ENCODE assay signal across 29 cellular contexts in genomic region chr13:109123971-109124370, GRCh38.
DNase-seq lines count a peak whose midpoint lies in the region; FAIRE-seq and TF ChIP-seq lines count a peak whose summit lies in the region.
"Had no signal": no experiment of that assay in that cellular context is flagged by ENCODE, and none has a peak within 500 bp of the region (broad histone marks: within the 10 kb centered on the region; RNA-seq: fewer than 3 reads in every experiment).

No MANE protein-coding gene starts in this region.

- no peaks in the 10 kb centered on the region for H4K20me1 ChIP-seq in H1 (replicated peaks in 1 of 2; ENCODE audit: control insufficient read depth in 1 of 2, insufficient read depth in 2 of 2, low read length in 2 of 2)
- no peaks in the 10 kb centered on the region for H4K20me1 ChIP-seq in hepatocyte (ENCODE audit: insufficient read depth, poor library complexity, severe bottlenecking)

- H3K27ac ChIP-seq in H1 (ENCODE audit: low read depth, low read length) (no peak overlapping the region), neutrophil (peak overlapping the region; percentile 1), hepatocyte (no peak overlapping the region)
- H3K27ac ChIP-seq: coronary artery, GM23248, left lung, tibial artery, vagina had no signal

- H3K14ac ChIP-seq in H1 (ENCODE audit: insufficient read length), result no peak overlapping the region

- no peaks in the 10 kb centered on the region for H3K23me2 ChIP-seq in H1 (ENCODE audit: low read depth, low read length)

- peak; percentile 28 for DNase-seq in SIG-M5 treated with dmso at 0.1 percent for 504 hours (lab: John Stamatoyannopoulos, UW; ENCODE audit: unreplicated experiment)
- no peak for DNase-seq in SIG-M5 (lab: John Stamatoyannopoulos, UW)
- DNase-seq in NB4 (ENCODE audit: low read depth), result peak; percentile 68
- DNase-seq in H1 (ENCODE audit: low read depth in 1 of 2, low spot score in 2 of 2), result no peak
- no peak for DNase-seq in cerebellum (ENCODE audit: low spot score)
- no peak for DNase-seq in GM19239 (ENCODE audit: insufficient read length, low spot score)
- DNase-seq in hepatocyte (ENCODE audit: low spot score), result no peak
- DNase-seq: activated CD4-positive, alpha-beta T cell treated with anti-CD3 and anti-CD28 coated beads for 4 hours; activated effector memory CD4-positive, alpha-beta T cell treated with Interleukin-2 at 50 U/mL for 16 hours; activated naive CD8-positive, alpha-beta T cell treated with anti-CD3 and anti-CD28 coated beads for 36 hours; activated T-cell treated with anti-CD3 and anti-CD28 coated beads, Interleukin-2, amount 50 U/mL, for 1 hour; anterior cingulate cortex; effector memory CD4-positive, alpha-beta T cell; glutamatergic neuron; GM23248; islet precursor cell; KG1; left lung; NCI-H1048; NCI-H1694; NCI-H2171; NCI-H510A treated with DMSO at 0.1 percent for 48 hours; NK-92 treated with Interleukin-12 subunit alpha and Interleukin-12 subunit beta, amount 100 ng/mL, for 24 hours; PC-3; tibial artery had no signal

- no peaks in the 10 kb centered on the region for H3K36me3 ChIP-seq in H1 (ENCODE audit: control insufficient read depth in 2 of 4, insufficient read depth in 4 of 4, low read length in 3 of 4)
- no peaks in the 10 kb centered on the region for H3K36me3 ChIP-seq in neutrophil
- H3K36me3 ChIP-seq in hepatocyte (replicated peaks; ENCODE audit: insufficient read depth, low read depth), result no peaks in the 10 kb centered on the region
- H3K36me3 ChIP-seq: left lung, tibial artery, vagina had no signal

- H3K79me2 ChIP-seq in H1 (ENCODE audit: control insufficient read depth in 1 of 2, insufficient read depth in 2 of 2, low read length in 2 of 2) (no peaks in the 10 kb centered on the region), hepatocyte (no peaks in the 10 kb centered on the region)

- POLR2A ChIA-PET in H1 (lab: Charles Lee; ENCODE audit: partially characterized antibody), result no interaction called here

- no peak for TF ChIP-seq EP300 in H1 (IDR thresholded peaks at IDR 0.05; ENCODE audit: borderline replicate concordance in 1 of 2, low read depth in 2 of 2, low read length in 2 of 2)

- CTCF ChIA-PET in H1 (lab: Charles Lee; ENCODE audit: partially characterized antibody), result interaction anchor here (1.2 kb wide), 1 partner anchor 21 kb away, joined by 3 read pairs; no protein-coding TSS in a partner anchor

- H2AFZ ChIP-seq in H1 (ENCODE audit: low read length) (no peak overlapping the region), hepatocyte (no peak overlapping the region)
- H2AFZ ChIP-seq: GM23248 had no signal

- H3K4me2 ChIP-seq in H1 (ENCODE audit: insufficient read depth in 1 of 2, low read depth in 2 of 2, low read length in 2 of 2) (no peak overlapping the region), hepatocyte (no peak overlapping the region)

- H3K79me1 ChIP-seq in H1 (ENCODE audit: low read depth, low read length), result no peaks in the 10 kb centered on the region

- no peak overlapping the region for H4K8ac ChIP-seq in H1 (ENCODE audit: extremely low read depth, insufficient read depth, low read length)

- no peak overlapping the region for H3K4ac ChIP-seq in H1 (replicated peaks; ENCODE audit: insufficient read length, low read depth, low read length)

- H3K4me1 ChIP-seq in H1 (replicated peaks in 1 of 4; ENCODE audit: control insufficient read depth in 3 of 4, insufficient read depth in 4 of 4, low read length in 3 of 4) (peaks cover 0 to 2% (median 0%) of the 10 kb centered on the region in 4 experiments; a peak in 1 of 7 replicates), neutrophil (ENCODE audit: control insufficient read depth in 1 of 2, insufficient read depth in 1 of 2, low read depth in 1 of 2, low read length in 1 of 2) (peaks cover 18 to 21% of the 10 kb centered on the region in 2 experiments), hepatocyte (ENCODE audit: insufficient read depth) (no peaks in the 10 kb centered on the region)
- H3K4me1 ChIP-seq: left lung, tibial artery, vagina had no signal

- H3K23ac ChIP-seq in H1 (ENCODE audit: insufficient read length), result no peak overlapping the region

- WGBS in H1 (ENCODE audit: extremely low coverage in 1 of 2, insufficient coverage in 1 of 2, insufficient read length in 1 of 2, insufficient replicate concordance in 2 of 2, low coverage in 1 of 2, low lambda C conversion rate in 2 of 2, missing lambda C conversion rate in 1 of 2), 2 experiments, result 95% methylated on average over 2 of the region's 2 CpGs; no CpG with 5 or more reads in 1 of the 2 experiments
- WGBS in hepatocyte (ENCODE audit: low lambda C conversion rate, missing lambda C conversion rate), result 68% methylated on average over 2 of the region's 2 CpGs

- H2BK20ac ChIP-seq in H1 (ENCODE audit: low read length), result no peak overlapping the region

- TF ChIP-seq POLR2A in NB4 (IDR thresholded peaks at IDR 0.05; ENCODE audit: extremely low read depth, insufficient read length) (no peak), H1 (IDR thresholded peaks at IDR 0.05; ENCODE audit: control extremely low read depth in 1 of 2, low read depth in 2 of 2, low read length in 2 of 2) (no peak)

- H3K9me3 ChIP-seq in H1 (ENCODE audit: insufficient read depth in 2 of 2, low read depth in 1 of 2, low read length in 1 of 2) (no peaks in the 10 kb centered on the region), neutrophil (no peaks in the 10 kb centered on the region), hepatocyte (ENCODE audit: low read depth) (no peaks in the 10 kb centered on the region)
- H3K9me3 ChIP-seq: left lung, tibial artery, vagina had no signal

- H3K56ac ChIP-seq in H1 (replicated peaks; ENCODE audit: insufficient read length, low read depth, low read length), result no peak overlapping the region

- H4K91ac ChIP-seq in H1 (replicated peaks; ENCODE audit: insufficient read length, low read length), result no peak overlapping the region

- H2AK5ac ChIP-seq in H1 (ENCODE audit: low read depth, low read length), result no peak overlapping the region

- H3K4me3 ChIP-seq in NB4 (ENCODE audit: low read depth, low read length) (no peak overlapping the region), H1 (ENCODE audit: extremely low read depth in 1 of 4, insufficient read depth in 2 of 4, low read depth in 3 of 4, low read length in 4 of 4) (no peak overlapping the region), neutrophil (ENCODE audit: low read depth in 1 of 2, low read length in 1 of 2) (no peak overlapping the region), hepatocyte (no peak overlapping the region)
- H3K4me3 ChIP-seq: coronary artery, GM23248, left lung, tibial artery, vagina had no signal

- H3K27me3 ChIP-seq in H1 (replicated peaks in 1 of 4; ENCODE audit: control insufficient read depth in 3 of 4, extremely low read depth in 1 of 4, insufficient read depth in 3 of 4, low read length in 3 of 4) (no peaks in the 10 kb centered on the region), neutrophil (no peaks in the 10 kb centered on the region), hepatocyte (no peaks in the 10 kb centered on the region)
- H3K27me3 ChIP-seq: left lung, tibial artery, vagina had no signal

- H2BK120ac ChIP-seq in H1 (replicated peaks; ENCODE audit: low read depth, low read length), result no peak overlapping the region

- no peak overlapping the region for H4K5ac ChIP-seq in H1 (ENCODE audit: insufficient read length, low read depth, low read length)

- no peak overlapping the region for H2BK12ac ChIP-seq in H1 (ENCODE audit: low read depth, low read length)

- no peak overlapping the region for H3K9ac ChIP-seq in H1 (replicated peaks in 1 of 4; ENCODE audit: extremely low read depth in 1 of 4, low read depth in 3 of 4, low read length in 3 of 4)
- H3K9ac ChIP-seq: GM23248 had no signal

- FAIRE-seq in H1 (lab: Jason Lieb, UNC) (no peak), GM19239 (lab: Jason Lieb, UNC) (no peak)
- FAIRE-seq: D721Med had no signal

- no peak overlapping the region for H3K18ac ChIP-seq in H1 (ENCODE audit: extremely low read depth, low read length)

- H2BK5ac ChIP-seq in H1 (ENCODE audit: low read depth, low read length), result no peak overlapping the region

- H3K9me2 ChIP-seq in hepatocyte (replicated peaks; ENCODE audit: insufficient read depth), result no peaks in the 10 kb centered on the region

- TF ChIP-seq CTCF in NB4 (IDR thresholded peaks at IDR 0.05; ENCODE audit: low read depth, low read length), result peak; percentile 13
- peak in 1 of 3 experiments; percentile 21; a peak in 1 of 4 replicates for TF ChIP-seq CTCF in H1 (IDR thresholded peaks at IDR 0.05; ENCODE audit: control extremely low read depth in 1 of 3, insufficient read depth in 1 of 3, low read depth in 1 of 3, low read length in 3 of 3)
- no peak for TF ChIP-seq CTCF in neutrophil (IDR thresholded peaks at IDR 0.05)
- no peak for TF ChIP-seq CTCF in hepatocyte (IDR thresholded peaks at IDR 0.05; ENCODE audit: poor library complexity)

- TF ChIP-seq RAD21 in H1 (IDR thresholded peaks at IDR 0.05 in 1 of 2, conservative IDR thresholded peaks at IDR 0.05 in 1 of 2; ENCODE audit: low read depth in 2 of 2, low read length in 2 of 2), result peak; percentile 32 to 47; a peak in 3 of 4 replicates

- no peak overlapping the region for H2BK15ac ChIP-seq in H1 (ENCODE audit: low read length)

TF ChIP-seq in H1, 55 proteins besides CTCF, POLR2A, EP300 and RAD21:
- TF ChIP-seq EZH2 (IDR thresholded peaks at IDR 0.05; ENCODE audit: low read depth, low read length, severe bottlenecking) (no peak), RXRA (IDR thresholded peaks at IDR 0.05; ENCODE audit: insufficient read depth, low read depth, low read length) (no peak), MAFK (IDR thresholded peaks at IDR 0.05; ENCODE audit: low read depth, low read length) (no peak), SAP30 (IDR thresholded peaks at IDR 0.05; ENCODE audit: insufficient read depth, insufficient replicate concordance, low read length) (no peak)

Comparison
In these comparisons a context has a peak if more than half of its experiments do, and no peak if none do; other contexts are left out.
1. DNase-seq: peak in SIG-M5 treated with dmso at 0.1 percent for 504 hours (single experiment) and NB4 (single experiment); none in SIG-M5 (single experiment), H1 (0 of 2), cerebellum (single experiment), GM19239 (single experiment) and hepatocyte (single experiment).